ENCODE assay signal across 9 cellular contexts in genomic region chr2:144448389-144449027, GRCh38.
DNase-seq lines count a peak whose midpoint lies in the region; ATAC-seq, FAIRE-seq and TF ChIP-seq lines count a peak whose summit lies in the region.
"Had no signal": no experiment of that assay in that cellular context is flagged by ENCODE, and none has a peak within 500 bp of the region (broad histone marks: within the 10 kb centered on the region; RNA-seq: fewer than 3 reads in every experiment).

No MANE protein-coding gene starts in this region.

- H4K20me1 ChIP-seq in fibroblast of lung (ENCODE audit: control insufficient read depth, extremely low read depth, insufficient read depth, low read length): no peaks in the 10 kb centered on the region

- H3K9me3 ChIP-seq in fibroblast of lung (ENCODE audit: control insufficient read depth, insufficient read depth, low read depth, low read length): no peaks in the 10 kb centered on the region
- no peaks in the 10 kb centered on the region for H3K9me3 ChIP-seq in skeletal muscle satellite cell (replicated peaks; ENCODE audit: low read length)
- H3K9me3 ChIP-seq in pancreas: no peaks in the 10 kb centered on the region

- peak overlapping the region; percentile 24 for H3K4me3 ChIP-seq in GM12864 (ENCODE audit: low read depth, low read length)
- H3K4me3 ChIP-seq in fibroblast of lung (replicated peaks in 1 of 4; ENCODE audit: control extremely low read depth in 1 of 4, insufficient read depth in 1 of 4, low read depth in 3 of 4, low read length in 4 of 4): peak overlapping the region in 3 of 4 experiments; percentile 6 to 24 (median 8)
- peak overlapping the region; percentile 42 for H3K4me3 ChIP-seq in skeletal muscle satellite cell (ENCODE audit: low read length)
- H3K4me3 ChIP-seq in pancreas: no peak overlapping the region
- H3K4me3 ChIP-seq: MG63 had no signal

- H3K4me3 Mint-ChIP-seq in activated T-cell treated with anti-CD3 and anti-CD28 coated beads, Interleukin-2, amount 50 U/mL, for 4 hours: no peak overlapping the region

- H3K4me1 ChIP-seq in fibroblast of lung (ENCODE audit: control insufficient read depth, extremely low read depth, insufficient read depth, low read length): peaks cover 8% of the 10 kb centered on the region
- peaks cover 41% of the 10 kb centered on the region for H3K4me1 ChIP-seq in skeletal muscle satellite cell (ENCODE audit: control insufficient read depth, insufficient read depth, low read length)
- H3K4me1 ChIP-seq in pancreas: no peaks in the 10 kb centered on the region

- intact Hi-C loops in pancreas (cut with DNase I): no loop called here

- WGBS in pancreas, 2 donors: 70 to 83% methylated on average over 10 of the region's 10 CpGs

- peaks cover 14% of the 10 kb centered on the region for H3K27me3 Mint-ChIP-seq in activated T-cell treated with anti-CD3 and anti-CD28 coated beads, Interleukin-2, amount 50 U/mL, for 4 hours (ENCODE audit: low read depth)

- DNase-seq in GM12864 (ENCODE audit: low read depth) (no peak), fibroblast of lung (ENCODE audit: low read depth in 2 of 2) (no peak), 8988T (no peak), pancreas (no peak)
- DNase-seq in activated T-cell treated with anti-CD3 and anti-CD28 coated beads, Interleukin-2, amount 50 U/mL, for 4 hours: no peak
- DNase-seq: MG63 had no signal

- H3K36me3 ChIP-seq in fibroblast of lung (ENCODE audit: control insufficient read depth, insufficient read depth, low read length) (no peaks in the 10 kb centered on the region), skeletal muscle satellite cell (ENCODE audit: insufficient read depth, low read length) (peaks cover 13% of the 10 kb centered on the region), pancreas (no peaks in the 10 kb centered on the region)
- H3K36me3 ChIP-seq: MG63 had no signal

- H3K27ac ChIP-seq in fibroblast of lung (ENCODE audit: insufficient read depth, low read length) (peak overlapping the region; percentile 44), pancreas (no peak overlapping the region)

- no peak for FAIRE-seq in pancreas (lab: Jason Lieb, UNC)

- H3K4me1 Mint-ChIP-seq in activated T-cell treated with anti-CD3 and anti-CD28 coated beads, Interleukin-2, amount 50 U/mL, for 4 hours (ENCODE audit: low read depth): peaks cover 28% of the 10 kb centered on the region

- ATAC-seq in HG03442 (IDR thresholded peaks at IDR 0.05; ENCODE audit: unreplicated experiment): peak; percentile 17
- ATAC-seq in activated T-cell treated with anti-CD3 and anti-CD28 coated beads, Interleukin-2, amount 50 U/mL, for 4 hours: no peak
- ATAC-seq in HG03457 (IDR thresholded peaks at IDR 0.05; ENCODE audit: unreplicated experiment): no peak
- no peak for ATAC-seq in pancreas

- peaks cover 78% of the 10 kb centered on the region for H3K79me2 ChIP-seq in fibroblast of lung (ENCODE audit: control insufficient read depth, insufficient read depth, low read length)

- no peak overlapping the region for H2AFZ ChIP-seq in fibroblast of lung (ENCODE audit: low read length)

- H3K36me3 Mint-ChIP-seq in activated T-cell treated with anti-CD3 and anti-CD28 coated beads, Interleukin-2, amount 50 U/mL, for 4 hours (ENCODE audit: insufficient read depth): no peaks in the 10 kb centered on the region

- no peaks in the 10 kb centered on the region for H3K27me3 ChIP-seq in fibroblast of lung (ENCODE audit: control insufficient read depth, insufficient read depth, low read length)
- H3K27me3 ChIP-seq in skeletal muscle satellite cell (ENCODE audit: control insufficient read depth, insufficient read depth, low read length): no peaks in the 10 kb centered on the region
- H3K27me3 ChIP-seq in pancreas: no peaks in the 10 kb centered on the region
- H3K27me3 ChIP-seq: MG63 had no signal

- H3K4me2 ChIP-seq in fibroblast of lung (ENCODE audit: extremely low read depth, insufficient read depth, low read length) (peak overlapping the region; percentile 74), skeletal muscle satellite cell (ENCODE audit: low read length) (peak overlapping the region; percentile 77)

- H3K9ac ChIP-seq in fibroblast of lung (ENCODE audit: insufficient read depth, low read length): no peak overlapping the region
- peak overlapping the region; percentile 41 for H3K9ac ChIP-seq in skeletal muscle satellite cell (ENCODE audit: low read depth, low read length)

- H3K9me3 Mint-ChIP-seq in activated T-cell treated with anti-CD3 and anti-CD28 coated beads, Interleukin-2, amount 50 U/mL, for 4 hours: no peaks in the 10 kb centered on the region

- TF ChIP-seq CTCF in GM12864 (IDR thresholded peaks at IDR 0.05; ENCODE audit: low read depth, low read length, missing control alignments) (no peak), fibroblast of lung (conservative IDR thresholded peaks at IDR 0.05 in 1 of 2, IDR thresholded peaks at IDR 0.05 in 1 of 2; ENCODE audit: low read depth in 1 of 2, low read length in 2 of 2) (no peak), pancreas (IDR thresholded peaks at IDR 0.05) (no peak)

Comparison
In these comparisons a context has a peak if more than half of its experiments do, and no peak if none do; other contexts are left out.
1. H3K4me3 ChIP-seq: peak in GM12864 (single experiment), fibroblast of lung (3 of 4) and skeletal muscle satellite cell (single experiment); none in pancreas (0 of 4).